Comparison of ENCODE assay signal across 35 cellular contexts in genomic region chr2:206349375-206349774, GRCh38.
"Had no signal": no experiment of that assay in that cellular context is flagged by ENCODE, and none has a peak within 500 bp of the region (broad histone marks: within the 10 kb centered on the region; RNA-seq: fewer than 3 reads in every experiment).

No MANE protein-coding gene starts in this region.

- DNase-seq: Karpas-422, Kasumi-1, MG63, MM.1S, MV-4-11, NCI-H1048, NCI-H1092, NCI-H1092 treated with DMSO at 0.1 percent for 48 hours, NCI-H1105, NCI-H1105 treated with DMSO at 0.1 percent for 48 hours, NCI-H1417, NCI-H1417 treated with DMSO at 0.1 percent for 48 hours, NCI-H1436, NCI-H1436 treated with DMSO at 0.1 percent for 48 hours, NCI-H146, NCI-H1694, NCI-H1694 treated with DMSO at 0.1 percent for 48 hours, NCI-H187, NCI-H187 treated with DMSO at 0.1 percent for 48 hours, NCI-H1930, NCI-H2029, NCI-H2029 treated with DMSO at 0.1 percent for 48 hours, NCI-H2081, NCI-H2081 treated with DMSO at 0.1 percent for 48 hours, NCI-H2107, NCI-H2171, NCI-H2171 treated with DMSO at 0.1 percent for 48 hours, NCI-H2227 treated with DMSO at 0.1 percent for 48 hours, NCI-H226, NCI-H345, NCI-H446, NCI-H446 treated with DMSO at 0.1 percent for 48 hours, NCI-H510A, NCI-H510A treated with DMSO at 0.1 percent for 48 hours had no signal

- H3K4me2 ChIP-seq: KMS-11 had no signal

- H3K36me3 ChIP-seq: MG63 had no signal

- H3K27ac ChIP-seq: KMS-11 had no signal

- H3K9me3 ChIP-seq: MG63 had no signal

- H3K4me3 ChIP-seq: MG63 had no signal

- H3K27me3 ChIP-seq: MG63 had no signal
